12 cellular contexts compared by ENCODE assay signal in genomic region chr18:76398295-76398694, GRCh38.
DNase-seq lines count a peak whose midpoint lies in the region; ATAC-seq and TF ChIP-seq lines count a peak whose summit lies in the region.
"Had no signal": no experiment of that assay in that cellular context is flagged by ENCODE, and none has a peak within 500 bp of the region (broad histone marks: within the 10 kb centered on the region; RNA-seq: fewer than 3 reads in every experiment).

No MANE protein-coding gene starts in this region.

- H3K9me3 Mint-ChIP-seq in endodermal cell (no peaks in the 10 kb centered on the region), neural crest cell (no peaks in the 10 kb centered on the region)
- H3K9me3 Mint-ChIP-seq: CD8-positive, alpha-beta T cell had no signal

- H3K9ac ChIP-seq in endodermal cell (ENCODE audit: extremely low read depth, low read length, poor library complexity, severe bottlenecking) = no peak overlapping the region

- TF ChIP-seq CTCF in endodermal cell (conservative IDR thresholded peaks at IDR 0.05) (no peak), neural crest cell (conservative IDR thresholded peaks at IDR 0.05) (no peak), testis (IDR thresholded peaks at IDR 0.05) (no peak), upper lobe of right lung (IDR thresholded peaks at IDR 0.05) (no peak)

- peak overlapping the region; percentile 24 for H3K27ac ChIP-seq in endodermal cell (ENCODE audit: low read depth, low read length)
- peak overlapping the region; percentile 2 to 44 for H3K27ac ChIP-seq in testis
- no peak overlapping the region for H3K27ac ChIP-seq in upper lobe of right lung
- H3K27ac ChIP-seq: PC-9 had no signal

- no peaks in the 10 kb centered on the region for H3K4me1 ChIP-seq in endodermal cell (ENCODE audit: control insufficient read depth, insufficient read depth, low read length)
- peaks cover 7% of the 10 kb centered on the region for H3K4me1 ChIP-seq in testis
- H3K4me1 ChIP-seq in upper lobe of right lung = peaks cover 6% of the 10 kb centered on the region

- TF ChIP-seq POLR2A in testis (IDR thresholded peaks at IDR 0.05) = no peak

- H3K4me3 ChIP-seq in endodermal cell (ENCODE audit: low read length) (no peak overlapping the region), testis (no peak overlapping the region), upper lobe of right lung (no peak overlapping the region)
- H3K4me3 ChIP-seq: PC-9 had no signal

- no peaks in the 10 kb centered on the region for H3K36me3 ChIP-seq in endodermal cell (ENCODE audit: control insufficient read depth, insufficient read depth, low read length)
- no peaks in the 10 kb centered on the region for H3K36me3 ChIP-seq in testis (ENCODE audit: low read depth, missing control alignments)
- no peaks in the 10 kb centered on the region for H3K36me3 ChIP-seq in upper lobe of right lung

- no peaks in the 10 kb centered on the region for H3K9me3 ChIP-seq in endodermal cell (ENCODE audit: control insufficient read depth, low read length)
- H3K9me3 ChIP-seq in testis = no peaks in the 10 kb centered on the region
- H3K9me3 ChIP-seq in upper lobe of right lung = no peaks in the 10 kb centered on the region

- H3K27ac Mint-ChIP-seq in endodermal cell = no peak overlapping the region
- peak overlapping the region; percentile 98 for H3K27ac Mint-ChIP-seq in neural crest cell (ENCODE audit: unreplicated experiment)
- H3K27ac Mint-ChIP-seq: CD8-positive, alpha-beta T cell had no signal

- H3K27me3 ChIP-seq in endodermal cell (ENCODE audit: control insufficient read depth, insufficient read depth, low read length, poor library complexity, severe bottlenecking) (no peaks in the 10 kb centered on the region), testis (no peaks in the 10 kb centered on the region), upper lobe of right lung (no peaks in the 10 kb centered on the region)

- intact Hi-C loops in Right ventricle myocardium superior (cut with DNase I) (loop anchor here (5.0 kb wide), 2 partner anchors 289 to 314 kb away; no protein-coding TSS in a partner anchor), cardiac septum (cut with DNase I) (loop anchor here (2.0 to 5.0 kb wide), 2 partner anchors 224 to 291 kb away; no protein-coding TSS in a partner anchor), testis (cut with DNase I; ENCODE audit: low total_unique reads) (no loop called here), upper lobe of right lung (cut with DNase I) (no loop called here)

- ATAC-seq in Right ventricle myocardium superior (ENCODE audit: poor library complexity) (peak; percentile 60), HG02840 (IDR thresholded peaks at IDR 0.05; ENCODE audit: low FRiP score, unreplicated experiment) (no peak), upper lobe of right lung (no peak)

- no peaks in the 10 kb centered on the region for H3K27me3 Mint-ChIP-seq in endodermal cell (ENCODE audit: insufficient read depth)
- no peaks in the 10 kb centered on the region for H3K27me3 Mint-ChIP-seq in neural crest cell (ENCODE audit: low read depth)

- H3K4me3 Mint-ChIP-seq in endodermal cell (no peak overlapping the region), neural crest cell (peak overlapping the region; percentile 60)
- H3K4me3 Mint-ChIP-seq: CD8-positive, alpha-beta T cell had no signal

- H3K4me1 Mint-ChIP-seq in endodermal cell (peaks cover 6% of the 10 kb centered on the region), neural crest cell (peaks cover 50% of the 10 kb centered on the region)

- WGBS in endodermal cell (ENCODE audit: insufficient coverage in 1 of 2, insufficient read length in 1 of 2), 2 experiments = 93 to 95% methylated on average over 7 of the region's 7 CpGs
- WGBS in testis, 2 donors = 42 to 70% methylated on average over 7 of the region's 7 CpGs

- DNase-seq in Right ventricle myocardium superior (no peak), cardiac septum (ENCODE audit: low spot score) (no peak), endodermal cell (no peak), neural crest cell (ENCODE audit: low read depth, low spot score) (no peak), testis (peak; percentile 86), upper lobe of right lung (no peak), D341Med (ENCODE audit: low spot score) (no peak)
- DNase-seq: GOT3, NCI-H446 treated with DMSO at 0.1 percent for 48 hours had no signal

- H3K36me3 Mint-ChIP-seq in endodermal cell (ENCODE audit: low read depth) = peaks cover 16% of the 10 kb centered on the region
- H3K36me3 Mint-ChIP-seq in neural crest cell (ENCODE audit: low read depth) = peaks cover 3% of the 10 kb centered on the region

Comparison
In these comparisons a context has a peak if more than half of its experiments do, and no peak if none do; other contexts are left out.
1. intact Hi-C loops: an anchor here in Right ventricle myocardium superior (5.0 kb wide) and cardiac septum (2.0 to 5.0 kb wide); none called in testis and upper lobe of right lung.